9 cellular contexts compared by ENCODE assay signal in the genomic region with DNA sequence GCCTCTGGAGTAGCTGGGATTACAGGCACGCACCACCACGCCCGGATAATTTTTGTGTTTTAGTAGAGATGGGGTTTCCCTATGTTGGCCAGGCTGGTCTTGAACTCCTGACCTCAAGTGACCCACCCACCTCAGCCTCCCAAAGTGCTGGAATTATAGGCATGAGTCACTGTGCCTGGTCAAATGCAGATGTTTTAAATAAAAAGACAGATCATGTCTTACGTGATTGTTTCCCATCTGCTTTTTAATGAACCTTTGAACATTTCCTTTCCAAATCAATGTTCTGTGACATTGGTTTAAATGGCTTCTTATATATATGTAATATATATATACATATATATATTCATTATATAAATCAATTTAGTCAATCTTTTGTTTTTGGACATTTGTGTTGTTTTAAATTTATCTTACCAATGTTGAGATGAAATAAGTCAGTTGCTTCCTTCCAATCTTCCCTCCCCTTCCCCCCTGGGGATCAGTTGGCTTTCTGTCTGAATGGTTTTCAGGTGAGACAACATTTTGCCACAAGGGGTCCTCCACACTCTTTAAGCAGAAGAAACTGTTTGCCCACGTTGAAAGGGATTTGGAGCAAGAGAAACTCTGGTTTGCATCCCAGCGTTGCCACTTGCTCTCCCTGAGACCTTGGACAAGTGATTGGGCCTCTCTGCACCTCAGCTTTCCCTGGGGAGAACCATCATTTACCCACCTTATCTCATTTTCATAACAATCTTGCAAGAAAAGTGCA. TPM values are rescaled to one million over a fixed set of nuclear protein-coding genes. Genes with fewer than 3 reads are reported as not detected.
DNase-seq lines count a peak whose midpoint lies in the region; ATAC-seq and TF ChIP-seq lines count a peak whose summit lies in the region.
"Had no signal": no experiment of that assay in that cellular context is flagged by ENCODE, and none has a peak within 500 bp of the region (broad histone marks: within the 10 kb centered on the region; RNA-seq: fewer than 3 reads in every experiment).

No MANE protein-coding gene starts in this region.

- BruUV-seq in Caco-2 (replicated peaks; lab: Mats Ljungman, UMichigan), result no TSS peak

- no peak overlapping the region for H3K4me3 ChIP-seq in Caco-2 (ENCODE audit: low read depth, low read length)

- H3K27ac Mint-ChIP-seq in Caco-2 (ENCODE audit: unreplicated experiment), result no peak overlapping the region
- no peak overlapping the region for H3K27ac Mint-ChIP-seq in HFFc6

- DNase-seq in Caco-2 (peak; percentile 40 to 41), HFFc6 (peak; percentile 56), OCI-M1 (lab: John Stamatoyannopoulos, UW) (peak; percentile 24), iPS DF 19.7 (ENCODE audit: low read depth, low spot score) (peak; percentile 71), SKM-1 treated with dmso at 0.1 percent for 144 hours (lab: John Stamatoyannopoulos, UW; ENCODE audit: unreplicated experiment) (no peak), GDM1 (lab: John Stamatoyannopoulos, UW) (no peak)
- DNase-seq: kidney had no signal

- no peaks in the 10 kb centered on the region for H3K9me3 ChIP-seq in Caco-2

- no peaks in the 10 kb centered on the region for H3K27me3 ChIP-seq in Caco-2 (replicated peaks; ENCODE audit: control insufficient read depth, insufficient read depth, low read length)

- H3K36me3 ChIP-seq in Caco-2 (ENCODE audit: control insufficient read depth, insufficient read depth, low read length), result no peaks in the 10 kb centered on the region

- no peaks in the 10 kb centered on the region for H3K4me1 ChIP-seq in Caco-2

- intact Hi-C loops in Caco-2 (cut with micrococcal nuclease; ENCODE audit: unreplicated experiment), result loop anchor here (1.0 kb wide), 1 partner anchor 463 kb away; no protein-coding TSS in a partner anchor

- H3K9me3 Mint-ChIP-seq in Caco-2 (ENCODE audit: unreplicated experiment) (peaks cover 10% of the 10 kb centered on the region), HFFc6 (no peaks in the 10 kb centered on the region)

- H3K4me3 Mint-ChIP-seq in Caco-2 (ENCODE audit: unreplicated experiment) (no peak overlapping the region), HFFc6 (no peak overlapping the region)

- no peak for ATAC-seq in HG03442 (IDR thresholded peaks at IDR 0.05; ENCODE audit: unreplicated experiment)
- ATAC-seq in GM18873 (IDR thresholded peaks at IDR 0.05; ENCODE audit: low FRiP score, unreplicated experiment), result no peak

- POLR2A ChIA-PET in Caco-2 (lab: Charles Lee), result no interaction called here

- H3K36me3 Mint-ChIP-seq in Caco-2 (ENCODE audit: insufficient read depth, unreplicated experiment) (peaks cover 11% of the 10 kb centered on the region), HFFc6 (ENCODE audit: low read depth) (no peaks in the 10 kb centered on the region)

- H3K27me3 Mint-ChIP-seq in Caco-2 (ENCODE audit: insufficient read depth, unreplicated experiment), result peaks cover 3% of the 10 kb centered on the region
- peaks cover 33% of the 10 kb centered on the region for H3K27me3 Mint-ChIP-seq in HFFc6 (ENCODE audit: insufficient read depth)

- TF ChIP-seq CTCF in Caco-2 (IDR thresholded peaks at IDR 0.05; ENCODE audit: insufficient read depth in 1 of 2, low read depth in 1 of 2, low read length in 1 of 2, severe bottlenecking in 1 of 2, unreplicated experiment in 1 of 2) (peak; percentile 32 to 54), HFFc6 (IDR thresholded peaks at IDR 0.05) (peak; percentile 80)

- no peaks in the 10 kb centered on the region for H3K4me1 Mint-ChIP-seq in Caco-2 (ENCODE audit: low read depth, unreplicated experiment)
- H3K4me1 Mint-ChIP-seq in HFFc6 (ENCODE audit: low read depth), result peaks cover 20% of the 10 kb centered on the region

- CTCF ChIA-PET in Caco-2 (lab: Charles Lee), result no interaction called here

RNA-seq across cellular contexts. Expression of gene RBM19, which starts 47.6 kb away (rescaled TPM):
- 35.7 and 41.4 TPM in 2 replicates for total RNA-seq in Caco-2 (2022)
- 10 to 100 TPM; 27.8 to 34.8 (median 29.8) TPM for total RNA-seq in HFFc6 (2021; fragmentation: NEBNext Ultra II Directional; extraction: Animal tissue kit (Norgen Biotek cat#: 25700))

Comparison
In these comparisons a context has a peak if more than half of its experiments do, and no peak if none do; other contexts are left out.
1. DNase-seq: peak in Caco-2 (2 of 2), HFFc6 (single experiment), OCI-M1 (single experiment) and iPS DF 19.7 (single experiment); none in SKM-1 treated with dmso at 0.1 percent for 144 hours (single experiment) and GDM1 (single experiment).